In genomic region chr1:228106800-228107054, GRCh38 we compare ENCODE assay signal across 17 cellular contexts. TPM values are rescaled to one million over a fixed set of nuclear protein-coding genes. Genes with fewer than 3 reads are reported as not detected.
DNase-seq lines count a peak whose midpoint lies in the region; ATAC-seq and TF ChIP-seq lines count a peak whose summit lies in the region.
"Had no signal": no experiment of that assay in that cellular context is flagged by ENCODE, and none has a peak within 500 bp of the region (broad histone marks: within the 10 kb centered on the region; RNA-seq: fewer than 3 reads in every experiment).

No MANE protein-coding gene starts in this region.

- no peak for TF ChIP-seq POLR2A in spleen (IDR thresholded peaks at IDR 0.05)

- intact Hi-C loops in activated naive CD4-positive, alpha-beta T cell treated with anti-CD3 and anti-CD28 coated beads for 36 hours (cut with micrococcal nuclease): no loop called here
- intact Hi-C loops in spleen (cut with DNase I; ENCODE audit: low total_unique reads): no loop called here

- no peak for TF ChIP-seq CTCF in spleen (IDR thresholded peaks at IDR 0.05 in 8 of 11, conservative IDR thresholded peaks at IDR 0.05 in 3 of 11)

- peak overlapping the region; percentile 70 for H3K27ac Mint-ChIP-seq in activated naive CD4-positive, alpha-beta T cell treated with anti-CD3 and anti-CD28 coated beads, Interleukin-2, amount 10 ng/mL, durations not matched to agents 7 days and 5 days
- no peak overlapping the region for H3K27ac Mint-ChIP-seq in activated naive CD4-positive, alpha-beta T cell treated with anti-CD3 and anti-CD28 coated beads for 36 hours
- peak overlapping the region in 3 of 6 donors; percentile 19 to 62 (median 50) for H3K27ac Mint-ChIP-seq in immature natural killer cell
- H3K27ac Mint-ChIP-seq: H9 had no signal

- CTCF ChIA-PET in activated naive CD4-positive, alpha-beta T cell treated with anti-CD3 and anti-CD28 coated beads, Interleukin-2, amount 10 ng/mL, durations not matched to agents 7 days and 5 days (lab: Charles Lee): interaction anchor here (0.9 kb wide), 1 partner anchor 60 kb away, joined by 3 read pairs; no protein-coding TSS in a partner anchor
- CTCF ChIA-PET in activated naive CD4-positive, alpha-beta T cell treated with anti-CD3 and anti-CD28 coated beads for 36 hours (lab: Charles Lee): interaction anchor here (1.5 kb wide), 1 partner anchor 20 kb away, joined by 3 read pairs; no protein-coding TSS in a partner anchor

- H3K27me3 Mint-ChIP-seq in activated naive CD4-positive, alpha-beta T cell treated with anti-CD3 and anti-CD28 coated beads, Interleukin-2, amount 10 ng/mL, durations not matched to agents 7 days and 5 days: peaks cover 12% of the 10 kb centered on the region
- H3K27me3 Mint-ChIP-seq in activated naive CD4-positive, alpha-beta T cell treated with anti-CD3 and anti-CD28 coated beads for 36 hours (ENCODE audit: low read depth): no peaks in the 10 kb centered on the region
- H3K27me3 Mint-ChIP-seq in immature natural killer cell (ENCODE audit: low read depth in 3 of 3): peaks cover 6 to 12% (median 11%) of the 10 kb centered on the region in 3 donors

- H3K36me3 ChIP-seq in H7 (replicated peaks; ENCODE audit: control insufficient read depth, insufficient read depth, low read length) (peaks cover 8% of the 10 kb centered on the region), spleen (peaks cover 0 to 27% (median 20%) of the 10 kb centered on the region in 6 donors)

- H3K36me3 Mint-ChIP-seq in activated naive CD4-positive, alpha-beta T cell treated with anti-CD3 and anti-CD28 coated beads, Interleukin-2, amount 10 ng/mL, durations not matched to agents 7 days and 5 days: peaks cover 12% of the 10 kb centered on the region
- peaks cover 10% of the 10 kb centered on the region for H3K36me3 Mint-ChIP-seq in activated naive CD4-positive, alpha-beta T cell treated with anti-CD3 and anti-CD28 coated beads for 36 hours (ENCODE audit: low read depth)
- peaks cover 0 to 5% (median 0%) of the 10 kb centered on the region in 3 donors for H3K36me3 Mint-ChIP-seq in immature natural killer cell

- H3K27me3 ChIP-seq in H7 (ENCODE audit: control insufficient read depth, insufficient read depth, low read length) (peaks cover 9% of the 10 kb centered on the region), spleen (replicated peaks in 1 of 7) (no peaks in the 10 kb centered on the region)

- H3K4me3 Mint-ChIP-seq in activated naive CD4-positive, alpha-beta T cell treated with anti-CD3 and anti-CD28 coated beads, Interleukin-2, amount 10 ng/mL, durations not matched to agents 7 days and 5 days: peak overlapping the region; percentile 28
- H3K4me3 Mint-ChIP-seq in activated naive CD4-positive, alpha-beta T cell treated with anti-CD3 and anti-CD28 coated beads for 36 hours: no peak overlapping the region
- peak overlapping the region in 4 of 5 donors; percentile 14 to 44 (median 20) for H3K4me3 Mint-ChIP-seq in immature natural killer cell
- H3K4me3 Mint-ChIP-seq: CD14-positive monocyte had no signal

- WGBS in spleen, 5 donors: 89 to 95% (median 95%) methylated on average over 9 of the region's 9 CpGs

- peaks cover 54% of the 10 kb centered on the region for H3K4me1 Mint-ChIP-seq in activated naive CD4-positive, alpha-beta T cell treated with anti-CD3 and anti-CD28 coated beads, Interleukin-2, amount 10 ng/mL, durations not matched to agents 7 days and 5 days
- peaks cover 36% of the 10 kb centered on the region for H3K4me1 Mint-ChIP-seq in activated naive CD4-positive, alpha-beta T cell treated with anti-CD3 and anti-CD28 coated beads for 36 hours (ENCODE audit: low read depth)
- H3K4me1 Mint-ChIP-seq in immature natural killer cell: peaks cover 36 to 38% of the 10 kb centered on the region in 2 donors

- H3K9me3 Mint-ChIP-seq in activated naive CD4-positive, alpha-beta T cell treated with anti-CD3 and anti-CD28 coated beads, Interleukin-2, amount 10 ng/mL, durations not matched to agents 7 days and 5 days: no peaks in the 10 kb centered on the region
- H3K9me3 Mint-ChIP-seq in activated naive CD4-positive, alpha-beta T cell treated with anti-CD3 and anti-CD28 coated beads for 36 hours: no peaks in the 10 kb centered on the region
- H3K9me3 Mint-ChIP-seq in immature natural killer cell: peaks cover 0 to 2% (median 0%) of the 10 kb centered on the region in 6 donors
- H3K9me3 Mint-ChIP-seq: H9 had no signal

- peaks cover 23 to 72% (median 51%) of the 10 kb centered on the region in 6 donors for H3K4me1 ChIP-seq in spleen

- no peak for ATAC-seq in GM21528 (IDR thresholded peaks at IDR 0.05; ENCODE audit: low FRiP score, unreplicated experiment)

- no peak overlapping the region for H3K27ac ChIP-seq in spleen
- H3K27ac ChIP-seq: PC-9 had no signal

- no peak overlapping the region for H3K4me3 ChIP-seq in H7 (ENCODE audit: insufficient read depth, low read depth, low read length)
- H3K4me3 ChIP-seq in spleen: no peak overlapping the region
- H3K4me3 ChIP-seq: PC-9 had no signal

- H3K9me3 ChIP-seq in spleen: no peaks in the 10 kb centered on the region

- DNase-seq in activated naive CD4-positive, alpha-beta T cell treated with anti-CD3 and anti-CD28 coated beads, Interleukin-2, amount 10 ng/mL, durations not matched to agents 7 days and 5 days: no peak
- DNase-seq in activated naive CD4-positive, alpha-beta T cell treated with anti-CD3 and anti-CD28 coated beads for 36 hours: no peak
- DNase-seq in H7 (peak; percentile 13), immature natural killer cell (no peak), spleen (peak; percentile 75), T1000 (lab: John Stamatoyannopoulos, UW) (no peak)
- DNase-seq: Calu3, DMS53, H9, NCI-H1092, NCI-H146, NCI-H2081 treated with DMSO at 0.1 percent for 48 hours, NCI-H510A treated with DMSO at 0.1 percent for 48 hours, NCI-H82, PC-9 had no signal

RNA-seq across cellular contexts. Expression of gene MRPL55, which starts 2.4 kb away (rescaled TPM):
- 10 to 100 TPM; 45.5 TPM for total RNA-seq in activated naive CD4-positive, alpha-beta T cell treated with anti-CD3 and anti-CD28 coated beads for 36 hours
- total RNA-seq in H7 (2014; rRNA removed; shearing (Covaris generic)): 109 and 172 TPM in 2 replicates
- polyA plus RNA-seq in immature natural killer cell (100 to 1,000 TPM; 125 to 230 (median 129) TPM), spleen (100 to 1,000 TPM in 2 of 3 donors, 10 to 100 TPM in 1; 95.2 to 114 (median 111) TPM)
- total RNA-seq in spleen: 100 to 1,000 TPM in 1 of 7 donors, 10 to 100 TPM in 6; 32.3 to 103 (median 39.0) TPM

RNA-seq across cellular contexts. Expression of gene C1orf35, which starts 3.6 kb away (rescaled TPM):
- 10 to 100 TPM; 14.5 to 16.2 TPM for total RNA-seq in activated naive CD4-positive, alpha-beta T cell treated with anti-CD3 and anti-CD28 coated beads for 36 hours
- 38.9 and 45.7 TPM in 2 replicates for total RNA-seq in H7 (2014; rRNA removed; shearing (Covaris generic))
- polyA plus RNA-seq in immature natural killer cell: 10 to 100 TPM in 2 of 3 donors, 1 to 10 TPM in 1; 1.8 to 21.7 (median 16.6) TPM
- total RNA-seq in spleen: 10 to 100 TPM in 6 of 7 donors, 1 to 10 TPM in 1; 7.3 to 14.2 (median 11.9) TPM
- polyA plus RNA-seq in spleen: 10 to 100 TPM; 18.7 to 23.4 (median 21.7) TPM

RNA-seq across cellular contexts. Expression of gene ARF1, which starts 24.2 kb away (rescaled TPM):
- total RNA-seq in activated naive CD4-positive, alpha-beta T cell treated with anti-CD3 and anti-CD28 coated beads for 36 hours: 100 to 1,000 TPM; 346 to 358 TPM
- 292 and 326 TPM in 2 replicates for total RNA-seq in H7 (2014; rRNA removed; shearing (Covaris generic))
- polyA plus RNA-seq in immature natural killer cell (100 to 1,000 TPM; 533 to 916 (median 674) TPM), spleen (100 to 1,000 TPM; 150 to 282 (median 231) TPM)
- 100 to 1,000 TPM; 302 to 387 (median 338) TPM for total RNA-seq in spleen

RNA-seq across cellular contexts. Expression of gene GUK1, which starts 33.4 kb away (rescaled TPM):
- 100 to 1,000 TPM; 206 TPM for total RNA-seq in activated naive CD4-positive, alpha-beta T cell treated with anti-CD3 and anti-CD28 coated beads for 36 hours
- total RNA-seq in H7 (2014; rRNA removed; shearing (Covaris generic)): 216 and 224 TPM in 2 replicates
- polyA plus RNA-seq in immature natural killer cell: 100 to 1,000 TPM; 516 to 803 (median 763) TPM
- total RNA-seq in spleen: 100 to 1,000 TPM; 167 to 218 (median 186) TPM
- 100 to 1,000 TPM; 279 to 499 (median 316) TPM for polyA plus RNA-seq in spleen

RNA-seq across cellular contexts. Expression of gene GJC2, which starts 43.0 kb away (rescaled TPM):
- under 1 TPM; 0.17 to 0.25 TPM for total RNA-seq in activated naive CD4-positive, alpha-beta T cell treated with anti-CD3 and anti-CD28 coated beads for 36 hours
- total RNA-seq in H7 (2014; rRNA removed; shearing (Covaris generic)): 1.7 TPM in 2 replicates
- polyA plus RNA-seq in immature natural killer cell: not detected
- 1 to 10 TPM in 6 of 7 donors, under 1 TPM in 1; 0.94 to 3.5 (median 2.4) TPM for total RNA-seq in spleen
- polyA plus RNA-seq in spleen: under 1 TPM; 0.35 to 0.96 (median 0.67) TPM
- polyA plus RNA-seq: CD14-positive monocyte had no signal

Comparison
In these comparisons a context has a peak if more than half of its experiments do, and no peak if none do; other contexts are left out.
1. DNase-seq: peak in H7 (single experiment) and spleen (single experiment); none in activated naive CD4-positive, alpha-beta T cell treated with anti-CD3 and anti-CD28 coated beads, Interleukin-2, amount 10 ng/mL, durations not matched to agents 7 days and 5 days (single experiment), activated naive CD4-positive, alpha-beta T cell treated with anti-CD3 and anti-CD28 coated beads for 36 hours (single experiment), immature natural killer cell (0 of 3) and T1000 (single experiment).